Comparison of ENCODE assay signal across 38 cellular contexts in the genomic region with DNA sequence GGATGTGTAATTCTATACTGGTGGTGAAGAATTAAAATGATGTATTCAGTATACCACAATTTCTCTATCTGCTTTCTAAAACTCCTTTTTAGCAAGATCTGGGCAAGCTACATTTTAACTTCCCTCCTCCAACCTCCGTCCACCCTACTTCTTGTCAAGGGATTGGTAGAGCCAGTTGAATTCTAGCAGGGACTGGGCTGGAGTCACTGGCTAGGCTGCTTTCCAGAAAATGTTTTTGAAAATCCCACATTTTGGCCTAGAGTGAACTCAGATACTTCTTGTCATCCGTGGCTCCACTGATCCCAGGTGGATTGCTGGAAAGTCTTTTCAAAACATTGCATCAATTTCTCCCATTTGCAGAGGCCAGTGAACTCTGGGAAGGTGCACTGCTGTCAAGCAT. TPM values are rescaled to one million over a fixed set of nuclear protein-coding genes. Genes with fewer than 3 reads are reported as not detected.
"Had no signal": no experiment of that assay in that cellular context is flagged by ENCODE, and none has a peak within 500 bp of the region (broad histone marks: within the 10 kb centered on the region; RNA-seq: fewer than 3 reads in every experiment).

No MANE protein-coding gene starts in this region.

- H3K36me3 ChIP-seq: adrenal gland, ascending aorta, brain microvascular endothelial cell, breast epithelium, cardiac muscle cell had no signal

- H3K9me3 ChIP-seq: adrenal gland, ascending aorta, body of pancreas, breast epithelium had no signal

- H3K4me1 ChIP-seq: adrenal gland, breast epithelium had no signal

- H3K27me3 ChIP-seq: adrenal gland, ascending aorta, body of pancreas, brain microvascular endothelial cell, breast epithelium, cardiac muscle cell had no signal

- H3K27ac ChIP-seq: adrenal gland, ascending aorta, body of pancreas, brain microvascular endothelial cell, breast epithelium, cardiac muscle cell had no signal

- ATAC-seq: activated naive CD4-positive, alpha-beta T cell treated with anti-CD3 and anti-CD28 coated beads, Interleukin-2, amount 50 U/mL, for 72 hours; activated naive CD8-positive, alpha-beta T cell treated with anti-CD3 and anti-CD28 coated beads, Interleukin-2, amount 50 U/mL, for 24 hours; activated T-cell treated with anti-CD3 and anti-CD28 coated beads, Interleukin-2, amount 50 U/mL, for 4 hours; activated T-cell treated with anti-CD3 and anti-CD28 coated beads, Interleukin-2, amount 50 U/mL, for 72 hours; activated T-helper 17 cell treated with anti-CD3 and anti-CD28 coated beads, Interleukin-2, amount 50 U/mL, for 72 hours; body of pancreas had no signal

- DNase-seq: activated effector memory CD4-positive, alpha-beta T cell treated with anti-CD3 and anti-CD28 coated beads, Interleukin-2, amount 50 U/mL, for 16 hours; activated effector memory CD4-positive, alpha-beta T cell treated with Interleukin-2 at 50 U/mL for 16 hours; activated gamma-delta T cell; activated gamma-delta T cell treated with Interleukin-2 at 50 U/mL for 16 hours; activated naive CD4-positive, alpha-beta T cell; activated naive CD4-positive, alpha-beta T cell treated with anti-CD3 and anti-CD28 coated beads for 36 hours; activated naive CD4-positive, alpha-beta T cell treated with anti-CD3 and anti-CD28 coated beads, Interleukin-2, amount 10 ng/mL, durations not matched to agents 7 days and 5 days; activated naive CD4-positive, alpha-beta T cell treated with anti-CD3 and anti-CD28 coated beads, Interleukin-2, amount 50 U/mL, for 16 hours; activated naive CD4-positive, alpha-beta T cell treated with Interleukin-2 at 50 U/mL for 16 hours; activated naive CD8-positive, alpha-beta T cell treated with anti-CD3 and anti-CD28 coated beads for 36 hours; activated naive CD8-positive, alpha-beta T cell treated with anti-CD3 and anti-CD28 coated beads, Interleukin-2, amount 10 ng/mL, durations not matched to agents 7 days and 5 days; activated naive CD8-positive, alpha-beta T cell treated with anti-CD3 and anti-CD28 coated beads, Interleukin-2, amount 50 U/mL, for 24 hours; activated T-cell treated with anti-CD3 and anti-CD28 coated beads for 4 hours; activated T-cell treated with anti-CD3 and anti-CD28 coated beads, Interleukin-2, amount 50 U/mL, for 1 hour; activated T-cell treated with anti-CD3 and anti-CD28 coated beads, Interleukin-2, amount 50 U/mL, for 24 hours; activated T-cell treated with anti-CD3 and anti-CD28 coated beads, Interleukin-2, amount 50 U/mL, for 4 hours; activated T-cell treated with anti-CD3 and anti-CD28 coated beads, Interleukin-2, amount 50 U/mL, for 48 hours; activated T-cell treated with anti-CD3 and anti-CD28 coated beads, Interleukin-2, amount 50 U/mL, for 72 hours; adrenal gland; amniotic stem cell; amygdala; anterior cingulate cortex; aorta; body of pancreas; brain microvascular endothelial cell; caudate nucleus; central memory CD4-positive, alpha-beta T cell; cerebellar nuclear complex had no signal

- H3K4me3 ChIP-seq: adrenal gland, ascending aorta, body of pancreas, breast epithelium, cardiac muscle cell had no signal

RNA-seq across cellular contexts. Expression of gene KCNK16, which starts 11.1 kb away (rescaled TPM):
- total RNA-seq: activated naive CD4-positive, alpha-beta T cell treated with anti-CD3 and anti-CD28 coated beads for 36 hours; activated naive CD4-positive, alpha-beta T cell treated with anti-CD3 and anti-CD28 coated beads, Interleukin-2, amount 50 U/mL, for 72 hours; activated naive CD8-positive, alpha-beta T cell treated with anti-CD3 and anti-CD28 coated beads for 36 hours; activated naive CD8-positive, alpha-beta T cell treated with anti-CD3 and anti-CD28 coated beads, Interleukin-2, amount 10 ng/mL, durations not matched to agents 7 days and 5 days; activated T-cell treated with anti-CD3 and anti-CD28 coated beads, Interleukin-2, amount 50 U/mL, for 4 hours; activated T-cell treated with anti-CD3 and anti-CD28 coated beads, Interleukin-2, amount 50 U/mL, for 72 hours; activated T-helper 1 cell treated with anti-CD3 and anti-CD28 coated beads, Interleukin-12 subunit alpha, Interleukin-12 subunit beta, Interleukin-2, Interleukin-4 antibody, amounts not matched to agents 30 ng/mL and 10 ng/mL and 1 ng/mL, durations not matched to agents 14 hours and 24 hours and 36 hours; activated T-helper 17 cell treated with anti-CD3 and anti-CD28 coated beads, Interleukin-2, amount 50 U/mL, for 72 hours; activated T-helper 2 cell treated with anti-CD3 and anti-CD28 coated beads, Interferon-gamma antibody, Interleukin-2, Interleukin-4, amounts not matched to agents 10 μg/mL and 5 μg/mL and 100 μg/mL, durations not matched to agents 14 hours and 24 hours and 36 hours; adrenal gland; aorta; ascending aorta; astrocyte; breast epithelium; bronchial epithelial cell; cardiac muscle cell; cardiac septum had no signal
- polyA plus RNA-seq: adrenal gland, aorta, cardiac muscle cell had no signal

RNA-seq across cellular contexts. Expression of gene KCNK17, which starts 19.4 kb away (rescaled TPM):
- total RNA-seq: activated naive CD4-positive, alpha-beta T cell treated with anti-CD3 and anti-CD28 coated beads for 36 hours; activated naive CD4-positive, alpha-beta T cell treated with anti-CD3 and anti-CD28 coated beads, Interleukin-2, amount 50 U/mL, for 72 hours; activated naive CD8-positive, alpha-beta T cell treated with anti-CD3 and anti-CD28 coated beads for 36 hours; activated naive CD8-positive, alpha-beta T cell treated with anti-CD3 and anti-CD28 coated beads, Interleukin-2, amount 10 ng/mL, durations not matched to agents 7 days and 5 days; activated T-cell treated with anti-CD3 and anti-CD28 coated beads, Interleukin-2, amount 50 U/mL, for 4 hours; activated T-cell treated with anti-CD3 and anti-CD28 coated beads, Interleukin-2, amount 50 U/mL, for 72 hours; activated T-helper 1 cell treated with anti-CD3 and anti-CD28 coated beads, Interleukin-12 subunit alpha, Interleukin-12 subunit beta, Interleukin-2, Interleukin-4 antibody, amounts not matched to agents 30 ng/mL and 10 ng/mL and 1 ng/mL, durations not matched to agents 14 hours and 24 hours and 36 hours; activated T-helper 17 cell treated with anti-CD3 and anti-CD28 coated beads, Interleukin-2, amount 50 U/mL, for 72 hours; activated T-helper 2 cell treated with anti-CD3 and anti-CD28 coated beads, Interferon-gamma antibody, Interleukin-2, Interleukin-4, amounts not matched to agents 10 μg/mL and 5 μg/mL and 100 μg/mL, durations not matched to agents 14 hours and 24 hours and 36 hours; ascending aorta; astrocyte; bronchial epithelial cell; cardiac muscle cell had no signal
- polyA plus RNA-seq: cardiac muscle cell had no signal
